29 cellular contexts compared by ENCODE assay signal in the genomic region with DNA sequence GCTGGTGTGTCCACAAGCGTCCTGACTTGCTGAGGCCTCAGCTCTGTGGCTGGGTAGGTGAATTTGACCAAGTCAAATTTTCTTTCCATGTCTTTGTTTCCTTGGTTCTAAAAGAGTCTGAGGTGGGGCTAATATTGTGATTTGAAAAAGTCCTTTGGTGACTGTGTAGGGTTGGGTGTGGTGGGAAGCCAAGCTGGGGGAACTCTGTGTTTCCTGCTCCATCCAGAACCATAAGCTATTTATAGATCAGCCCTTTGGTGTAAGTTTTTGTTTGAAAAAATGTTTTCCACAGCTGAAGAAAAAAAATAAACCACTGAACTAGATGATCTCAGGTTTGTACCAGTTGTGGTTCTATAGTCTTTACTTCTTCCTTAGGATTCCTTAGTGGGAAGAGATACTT.
"Had no signal": no experiment of that assay in that cellular context is flagged by ENCODE, and none has a peak within 500 bp of the region (broad histone marks: within the 10 kb centered on the region; RNA-seq: fewer than 3 reads in every experiment).

No MANE protein-coding gene starts in this region.

- H3K4me1 Mint-ChIP-seq: activated CD4-positive, alpha-beta T cell treated with anti-CD3 and anti-CD28 coated beads, Interleukin-2, amount 10 ng/mL, durations not matched to agents 7 days and 5 days; activated naive CD4-positive, alpha-beta T cell treated with anti-CD3 and anti-CD28 coated beads, Interleukin-2, amount 50 U/mL, for 24 hours; activated naive CD8-positive, alpha-beta T cell treated with anti-CD3 and anti-CD28 coated beads, Interleukin-2, amount 50 U/mL, for 24 hours; activated T-helper 17 cell treated with anti-CD3 and anti-CD28 coated beads, Interleukin-2, amount 50 U/mL, for 72 hours; naive B cell; nephron progenitor cell; T-helper 17 cell had no signal

- ATAC-seq: activated CD8-positive, alpha-beta T cell treated with anti-CD3 and anti-CD28 coated beads for 36 hours; activated naive CD8-positive, alpha-beta T cell treated with anti-CD3 and anti-CD28 coated beads, Interleukin-2, amount 50 U/mL, for 24 hours; activated T-cell treated with anti-CD3 and anti-CD28 coated beads, Interleukin-2, amount 50 U/mL, for 4 hours; activated T-helper 17 cell treated with anti-CD3 and anti-CD28 coated beads, Interleukin-2, amount 50 U/mL, for 72 hours; effector memory CD8-positive, alpha-beta T cell; foreskin keratinocyte; left lung; mucosa of descending colon; T-helper 17 cell had no signal

- H3K4me1 ChIP-seq: colonic mucosa, left lung, sigmoid colon had no signal

- H3K36me3 ChIP-seq: colonic mucosa, left lung, neutrophil, ovary, sigmoid colon, tibial nerve, WERI-Rb-1 had no signal

- H3K9me3 ChIP-seq: colonic mucosa, left lung, mucosa of descending colon, neutrophil, ovary, sigmoid colon, tibial nerve had no signal

- H3K9me3 Mint-ChIP-seq: activated CD4-positive, alpha-beta T cell treated with anti-CD3 and anti-CD28 coated beads, Interleukin-2, amount 10 ng/mL, durations not matched to agents 7 days and 5 days; activated CD8-positive, alpha-beta T cell treated with anti-CD3 and anti-CD28 coated beads for 36 hours; activated naive CD4-positive, alpha-beta T cell treated with anti-CD3 and anti-CD28 coated beads, Interleukin-2, amount 50 U/mL, for 24 hours; activated naive CD8-positive, alpha-beta T cell treated with anti-CD3 and anti-CD28 coated beads, Interleukin-2, amount 50 U/mL, for 24 hours; activated T-cell treated with anti-CD3 and anti-CD28 coated beads, Interleukin-2, amount 50 U/mL, for 4 hours; activated T-helper 17 cell treated with anti-CD3 and anti-CD28 coated beads, Interleukin-2, amount 50 U/mL, for 72 hours; effector memory CD8-positive, alpha-beta T cell; naive B cell; nephron progenitor cell had no signal

- H3K27ac Mint-ChIP-seq: activated CD4-positive, alpha-beta T cell treated with anti-CD3 and anti-CD28 coated beads, Interleukin-2, amount 10 ng/mL, durations not matched to agents 7 days and 5 days; activated CD8-positive, alpha-beta T cell treated with anti-CD3 and anti-CD28 coated beads for 36 hours; activated naive CD4-positive, alpha-beta T cell treated with anti-CD3 and anti-CD28 coated beads, Interleukin-2, amount 50 U/mL, for 24 hours; activated naive CD8-positive, alpha-beta T cell treated with anti-CD3 and anti-CD28 coated beads, Interleukin-2, amount 50 U/mL, for 24 hours; activated T-helper 17 cell treated with anti-CD3 and anti-CD28 coated beads, Interleukin-2, amount 50 U/mL, for 72 hours; effector memory CD8-positive, alpha-beta T cell; naive B cell; nephron progenitor cell; progenitor cell of endocrine pancreas; T-helper 17 cell had no signal

- H3K36me3 Mint-ChIP-seq: activated naive CD4-positive, alpha-beta T cell treated with anti-CD3 and anti-CD28 coated beads, Interleukin-2, amount 50 U/mL, for 24 hours; naive B cell had no signal

- H3K4me2 ChIP-seq: smooth muscle cell had no signal

- H3K27me3 Mint-ChIP-seq: activated CD8-positive, alpha-beta T cell treated with anti-CD3 and anti-CD28 coated beads for 36 hours; progenitor cell of endocrine pancreas had no signal

- DNase-seq: activated CD4-positive, alpha-beta T cell treated with anti-CD3 and anti-CD28 coated beads for 1 hour; activated CD4-positive, alpha-beta T cell treated with anti-CD3 and anti-CD28 coated beads, Interleukin-2, amount 10 ng/mL, durations not matched to agents 7 days and 5 days; activated CD8-positive, alpha-beta T cell treated with anti-CD3 and anti-CD28 coated beads for 36 hours; activated gamma-delta T cell treated with Interleukin-2 at 50 U/mL for 16 hours; activated naive CD8-positive, alpha-beta T cell treated with anti-CD3 and anti-CD28 coated beads, Interleukin-2, amount 50 U/mL, for 24 hours; activated T-cell treated with anti-CD3 and anti-CD28 coated beads, Interleukin-2, amount 50 U/mL, for 4 hours; amygdala; colonic mucosa; effector memory CD8-positive, alpha-beta T cell; erythroblast; foreskin keratinocyte; left lung; mucosa of descending colon; naive B cell; nephron progenitor cell; ovary; sigmoid colon; stimulated activated CD4-positive, alpha-beta T cell treated with anti-CD3 and anti-CD28 coated beads, Interleukin-15, amount 100 ng/mL, for 24 hours; stimulated activated CD4-positive, alpha-beta T cell treated with anti-CD3 and anti-CD28 coated beads, Interleukin-2, amount 100 ng/mL, for 24 hours; stimulated activated naive CD4-positive, alpha-beta T cell treated with Interleukin-2 at 50 U/mL for 16 hours; T-helper 17 cell; T1000; WERI-Rb-1 had no signal

- H3K27ac ChIP-seq: colonic mucosa, foreskin keratinocyte, left lung, neutrophil, ovary, sigmoid colon, WERI-Rb-1 had no signal

- H3K4me3 ChIP-seq: colonic mucosa, left lung, mucosa of descending colon, ovary, sigmoid colon, smooth muscle cell, tibial nerve had no signal

- H3K4me3 Mint-ChIP-seq: activated CD4-positive, alpha-beta T cell treated with anti-CD3 and anti-CD28 coated beads, Interleukin-2, amount 10 ng/mL, durations not matched to agents 7 days and 5 days; activated CD8-positive, alpha-beta T cell treated with anti-CD3 and anti-CD28 coated beads for 36 hours; activated naive CD4-positive, alpha-beta T cell treated with anti-CD3 and anti-CD28 coated beads, Interleukin-2, amount 50 U/mL, for 24 hours; activated naive CD8-positive, alpha-beta T cell treated with anti-CD3 and anti-CD28 coated beads, Interleukin-2, amount 50 U/mL, for 24 hours; activated T-cell treated with anti-CD3 and anti-CD28 coated beads, Interleukin-2, amount 50 U/mL, for 4 hours; activated T-helper 17 cell treated with anti-CD3 and anti-CD28 coated beads, Interleukin-2, amount 50 U/mL, for 72 hours; effector memory CD8-positive, alpha-beta T cell; naive B cell; nephron progenitor cell; T-helper 17 cell had no signal
